In genomic region chr5:16837305-16837704, GRCh38 we compare ENCODE assay signal across 38 cellular contexts.
"Had no signal": no experiment of that assay in that cellular context is flagged by ENCODE, and none has a peak within 500 bp of the region (broad histone marks: within the 10 kb centered on the region; RNA-seq: fewer than 3 reads in every experiment).

No MANE protein-coding gene starts in this region.

- H3K4me3 ChIP-seq: ascending aorta, cardiac muscle cell had no signal

- H3K9me3 ChIP-seq: ascending aorta had no signal

- H3K4me3 Mint-ChIP-seq: activated B cell treated with CpG ODN at 0.5 μM for 24 hours; activated CD4-positive, alpha-beta memory T cell treated with anti-CD3 and anti-CD28 coated beads, Interleukin-2, amount 10 ng/mL, durations not matched to agents 7 days and 5 days; activated CD4-positive, alpha-beta T cell treated with anti-CD3 and anti-CD28 coated beads for 36 hours; activated CD4-positive, alpha-beta T cell treated with anti-CD3 and anti-CD28 coated beads, Interleukin-2, amount 10 ng/mL, durations not matched to agents 7 days and 5 days; activated CD8-positive, alpha-beta memory T cell treated with anti-CD3 and anti-CD28 coated beads, Interleukin-2, amount 10 ng/mL, durations not matched to agents 7 days and 5 days; activated CD8-positive, alpha-beta T cell treated with anti-CD3 and anti-CD28 coated beads, Interleukin-2, amount 10 ng/mL, durations not matched to agents 7 days and 5 days; activated naive CD4-positive, alpha-beta T cell treated with anti-CD3 and anti-CD28 coated beads, Interleukin-2, amount 10 ng/mL, durations not matched to agents 7 days and 5 days; activated naive CD4-positive, alpha-beta T cell treated with anti-CD3 and anti-CD28 coated beads, Interleukin-2, amount 50 U/mL, for 24 hours; activated naive CD8-positive, alpha-beta T cell; activated naive CD8-positive, alpha-beta T cell treated with anti-CD3 and anti-CD28 coated beads, Interleukin-2, amount 10 ng/mL, durations not matched to agents 7 days and 5 days; activated naive CD8-positive, alpha-beta T cell treated with anti-CD3 and anti-CD28 coated beads, Interleukin-2, amount 50 U/mL, for 24 hours; activated T-cell treated with anti-CD3 and anti-CD28 coated beads, Interleukin-2, amount 50 U/mL, for 24 hours; brain; central memory CD8-positive, alpha-beta T cell; T-helper 1 cell treated with Interleukin-12 subunit alpha and Interleukin-12 subunit beta and Interleukin-4 antibody, amounts not matched to agents 30 μg/mL and 1 μg/mL, for 36 hours; T-helper 2 cell treated with Interferon-gamma antibody and Interleukin-4, amounts not matched to agents 5 μg/mL and 100 μg/mL, for 36 hours had no signal

- H3K4me1 ChIP-seq: ascending aorta had no signal

- H3K27ac Mint-ChIP-seq: activated B cell treated with CpG ODN at 0.5 μM for 24 hours; activated CD4-positive, alpha-beta memory T cell treated with anti-CD3 and anti-CD28 coated beads, Interleukin-2, amount 10 ng/mL, durations not matched to agents 7 days and 5 days; activated CD4-positive, alpha-beta T cell treated with anti-CD3 and anti-CD28 coated beads for 36 hours; activated CD4-positive, alpha-beta T cell treated with anti-CD3 and anti-CD28 coated beads, Interleukin-2, amount 10 ng/mL, durations not matched to agents 7 days and 5 days; activated CD8-positive, alpha-beta memory T cell treated with anti-CD3 and anti-CD28 coated beads, Interleukin-2, amount 10 ng/mL, durations not matched to agents 7 days and 5 days; activated CD8-positive, alpha-beta T cell treated with anti-CD3 and anti-CD28 coated beads, Interleukin-2, amount 10 ng/mL, durations not matched to agents 7 days and 5 days; activated naive CD4-positive, alpha-beta T cell treated with anti-CD3 and anti-CD28 coated beads, Interleukin-2, amount 10 ng/mL, durations not matched to agents 7 days and 5 days; activated naive CD4-positive, alpha-beta T cell treated with anti-CD3 and anti-CD28 coated beads, Interleukin-2, amount 50 U/mL, for 24 hours; activated naive CD8-positive, alpha-beta T cell; activated naive CD8-positive, alpha-beta T cell treated with anti-CD3 and anti-CD28 coated beads, Interleukin-2, amount 10 ng/mL, durations not matched to agents 7 days and 5 days; activated naive CD8-positive, alpha-beta T cell treated with anti-CD3 and anti-CD28 coated beads, Interleukin-2, amount 50 U/mL, for 24 hours; activated T-cell treated with anti-CD3 and anti-CD28 coated beads, Interleukin-2, amount 50 U/mL, for 24 hours; activated T-helper 2 cell treated with anti-CD3 and anti-CD28 coated beads, Interferon-gamma antibody, Interleukin-2, Interleukin-4, amounts not matched to agents 10 μg/mL and 5 μg/mL and 100 μg/mL, durations not matched to agents 14 hours and 24 hours and 36 hours; brain; T-helper 1 cell treated with Interleukin-12 subunit alpha and Interleukin-12 subunit beta and Interleukin-4 antibody, amounts not matched to agents 30 μg/mL and 1 μg/mL, for 36 hours; T-helper 2 cell treated with Interferon-gamma antibody and Interleukin-4, amounts not matched to agents 5 μg/mL and 100 μg/mL, for 36 hours had no signal

- H3K27ac ChIP-seq: ascending aorta, cardiac muscle cell, VCaP had no signal

- H3K27me3 Mint-ChIP-seq: activated B cell treated with CpG ODN at 0.5 μM for 24 hours; activated CD4-positive, alpha-beta memory T cell treated with anti-CD3 and anti-CD28 coated beads, Interleukin-2, amount 10 ng/mL, durations not matched to agents 7 days and 5 days; activated naive CD4-positive, alpha-beta T cell treated with anti-CD3 and anti-CD28 coated beads, Interleukin-2, amount 10 ng/mL, durations not matched to agents 7 days and 5 days; central memory CD8-positive, alpha-beta T cell had no signal

- H3K36me3 Mint-ChIP-seq: activated CD8-positive, alpha-beta memory T cell treated with anti-CD3 and anti-CD28 coated beads, Interleukin-2, amount 10 ng/mL, durations not matched to agents 7 days and 5 days; activated naive CD4-positive, alpha-beta T cell treated with anti-CD3 and anti-CD28 coated beads, Interleukin-2, amount 10 ng/mL, durations not matched to agents 7 days and 5 days; activated naive CD4-positive, alpha-beta T cell treated with anti-CD3 and anti-CD28 coated beads, Interleukin-2, amount 50 U/mL, for 24 hours; activated naive CD8-positive, alpha-beta T cell; activated naive CD8-positive, alpha-beta T cell treated with anti-CD3 and anti-CD28 coated beads, Interleukin-2, amount 10 ng/mL, durations not matched to agents 7 days and 5 days had no signal

- H3K27me3 ChIP-seq: ascending aorta, cardiac muscle cell had no signal

- H3K9me3 Mint-ChIP-seq: activated B cell treated with CpG ODN at 0.5 μM for 24 hours; activated CD4-positive, alpha-beta memory T cell treated with anti-CD3 and anti-CD28 coated beads, Interleukin-2, amount 10 ng/mL, durations not matched to agents 7 days and 5 days; activated CD4-positive, alpha-beta T cell treated with anti-CD3 and anti-CD28 coated beads, Interleukin-2, amount 10 ng/mL, durations not matched to agents 7 days and 5 days; activated naive CD4-positive, alpha-beta T cell treated with anti-CD3 and anti-CD28 coated beads, Interleukin-2, amount 10 ng/mL, durations not matched to agents 7 days and 5 days; activated naive CD4-positive, alpha-beta T cell treated with anti-CD3 and anti-CD28 coated beads, Interleukin-2, amount 50 U/mL, for 24 hours; activated naive CD8-positive, alpha-beta T cell treated with anti-CD3 and anti-CD28 coated beads, Interleukin-2, amount 10 ng/mL, durations not matched to agents 7 days and 5 days; activated naive CD8-positive, alpha-beta T cell treated with anti-CD3 and anti-CD28 coated beads, Interleukin-2, amount 50 U/mL, for 24 hours; activated T-cell treated with anti-CD3 and anti-CD28 coated beads, Interleukin-2, amount 50 U/mL, for 24 hours; activated T-helper 2 cell treated with anti-CD3 and anti-CD28 coated beads, Interferon-gamma antibody, Interleukin-2, Interleukin-4, amounts not matched to agents 10 μg/mL and 5 μg/mL and 100 μg/mL, durations not matched to agents 14 hours and 24 hours and 36 hours; T-helper 1 cell treated with Interleukin-12 subunit alpha and Interleukin-12 subunit beta and Interleukin-4 antibody, amounts not matched to agents 30 μg/mL and 1 μg/mL, for 36 hours; T-helper 2 cell treated with Interferon-gamma antibody and Interleukin-4, amounts not matched to agents 5 μg/mL and 100 μg/mL, for 36 hours had no signal

- DNase-seq: activated B cell treated with CpG ODN at 0.5 μM for 24 hours; activated CD4-positive, alpha-beta memory T cell treated with anti-CD3 and anti-CD28 coated beads, Interleukin-2, amount 10 ng/mL, durations not matched to agents 7 days and 5 days; activated CD4-positive, alpha-beta T cell treated with anti-CD3 and anti-CD28 coated beads for 1 hour; activated CD4-positive, alpha-beta T cell treated with anti-CD3 and anti-CD28 coated beads for 36 hours; activated CD4-positive, alpha-beta T cell treated with anti-CD3 and anti-CD28 coated beads for 48 hours; activated CD4-positive, alpha-beta T cell treated with anti-CD3 and anti-CD28 coated beads, Interleukin-2, amount 10 ng/mL, durations not matched to agents 7 days and 5 days; activated CD4-positive, alpha-beta T cell treated with anti-CD3 and anti-CD28 coated beads, Interleukin-2, amount 50 U/mL, for 48 hours; activated CD8-positive, alpha-beta memory T cell treated with anti-CD3 and anti-CD28 coated beads for 24 hours; activated CD8-positive, alpha-beta memory T cell treated with anti-CD3 and anti-CD28 coated beads, Interleukin-2, amount 10 ng/mL, durations not matched to agents 7 days and 5 days; activated CD8-positive, alpha-beta memory T cell treated with anti-CD3 and anti-CD28 coated beads, Interleukin-2, amount 50 U/mL, for 48 hours; activated CD8-positive, alpha-beta T cell treated with anti-CD3 and anti-CD28 coated beads, Interleukin-2, amount 10 ng/mL, durations not matched to agents 7 days and 5 days; activated effector memory CD4-positive, alpha-beta T cell treated with Interleukin-2 at 50 U/mL for 16 hours; activated gamma-delta T cell; activated naive CD4-positive, alpha-beta T cell treated with anti-CD3 and anti-CD28 coated beads, Interleukin-2, amount 10 ng/mL, durations not matched to agents 7 days and 5 days; activated naive CD4-positive, alpha-beta T cell treated with Interleukin-2 at 50 U/mL for 16 hours; activated naive CD8-positive, alpha-beta T cell treated with anti-CD3 and anti-CD28 coated beads, Interleukin-2, amount 10 ng/mL, durations not matched to agents 7 days and 5 days; activated naive CD8-positive, alpha-beta T cell treated with anti-CD3 and anti-CD28 coated beads, Interleukin-2, amount 50 U/mL, for 24 hours; activated T-cell treated with anti-CD3 and anti-CD28 coated beads, Interleukin-2, amount 50 U/mL, for 24 hours; activated T-cell treated with anti-CD3 and anti-CD28 coated beads, Interleukin-2, amount 50 U/mL, for 48 hours; amygdala; anterior cingulate cortex; caudate nucleus; cerebellar nuclear complex; T-helper 1 cell; T-helper 2 cell; T-helper 9 cell had no signal

- FAIRE-seq: bronchial epithelial cell, TTC549 had no signal

- H3K4me1 Mint-ChIP-seq: activated B cell treated with CpG ODN at 0.5 μM for 24 hours; activated CD4-positive, alpha-beta memory T cell treated with anti-CD3 and anti-CD28 coated beads, Interleukin-2, amount 10 ng/mL, durations not matched to agents 7 days and 5 days; activated CD4-positive, alpha-beta T cell treated with anti-CD3 and anti-CD28 coated beads for 36 hours; activated CD4-positive, alpha-beta T cell treated with anti-CD3 and anti-CD28 coated beads, Interleukin-2, amount 10 ng/mL, durations not matched to agents 7 days and 5 days; activated CD8-positive, alpha-beta memory T cell treated with anti-CD3 and anti-CD28 coated beads, Interleukin-2, amount 10 ng/mL, durations not matched to agents 7 days and 5 days; activated naive CD4-positive, alpha-beta T cell treated with anti-CD3 and anti-CD28 coated beads, Interleukin-2, amount 10 ng/mL, durations not matched to agents 7 days and 5 days; activated naive CD4-positive, alpha-beta T cell treated with anti-CD3 and anti-CD28 coated beads, Interleukin-2, amount 50 U/mL, for 24 hours; activated naive CD8-positive, alpha-beta T cell treated with anti-CD3 and anti-CD28 coated beads, Interleukin-2, amount 10 ng/mL, durations not matched to agents 7 days and 5 days; activated naive CD8-positive, alpha-beta T cell treated with anti-CD3 and anti-CD28 coated beads, Interleukin-2, amount 50 U/mL, for 24 hours; central memory CD8-positive, alpha-beta T cell had no signal

- ATAC-seq: activated CD4-positive, alpha-beta T cell treated with anti-CD3 and anti-CD28 coated beads for 36 hours; activated CD8-positive, alpha-beta memory T cell treated with anti-CD3 and anti-CD28 coated beads, Interleukin-2, amount 10 ng/mL, durations not matched to agents 7 days and 5 days; activated CD8-positive, alpha-beta T cell treated with anti-CD3 and anti-CD28 coated beads, Interleukin-2, amount 10 ng/mL, durations not matched to agents 7 days and 5 days; activated naive CD8-positive, alpha-beta T cell treated with anti-CD3 and anti-CD28 coated beads, Interleukin-2, amount 50 U/mL, for 24 hours had no signal

- H3K36me3 ChIP-seq: ascending aorta, cardiac muscle cell had no signal
